25 cellular contexts compared by ENCODE assay signal in genomic region chr18:49651033-49651432, GRCh38.
A peak's percentile ranks its signal among the peaks of the same experiment; 100 is the strongest.
DNase-seq lines count a peak whose midpoint lies in the region; TF ChIP-seq lines count a peak whose summit lies in the region.
"Had no signal": no experiment of that assay in that cellular context is flagged by ENCODE, and none has a peak within 500 bp of the region (broad histone marks: within the 10 kb centered on the region; RNA-seq: fewer than 3 reads in every experiment).

No MANE protein-coding gene starts in this region.

- H3K9me3 ChIP-seq in liver (ENCODE audit: control insufficient read depth in 4 of 4, low read length in 3 of 4) = no peaks in the 10 kb centered on the region
- no peaks in the 10 kb centered on the region for H3K9me3 ChIP-seq in neuronal stem cell (replicated peaks in 1 of 2; ENCODE audit: control insufficient read depth in 2 of 2, insufficient read depth in 1 of 2, low read depth in 1 of 2, low read length in 2 of 2)
- H3K9me3 ChIP-seq in stomach = no peaks in the 10 kb centered on the region
- H3K9me3 ChIP-seq in testis = no peaks in the 10 kb centered on the region
- H3K9me3 ChIP-seq: BE2C, MG63, SJSA1 had no signal

- H3K4me3 ChIP-seq in liver (ENCODE audit: low read depth in 1 of 3, low read length in 3 of 3) (peak overlapping the region; percentile 60 to 77 (median 61)), neuronal stem cell (ENCODE audit: low read length in 2 of 2) (no peak overlapping the region), stomach (no peak overlapping the region), testis (no peak overlapping the region)
- H3K4me3 ChIP-seq: GM12878, GM23248, MG63, SJSA1 had no signal

- H4K91ac ChIP-seq in neuronal stem cell (ENCODE audit: low read depth, low read length, poor library complexity) = peak overlapping the region; percentile 11

- H3K27me3 ChIP-seq in liver (ENCODE audit: control insufficient read depth in 4 of 4, insufficient read depth in 4 of 4, low read length in 3 of 4) = no peaks in the 10 kb centered on the region
- H3K27me3 ChIP-seq in neuronal stem cell (ENCODE audit: control insufficient read depth in 3 of 3, insufficient read depth in 3 of 3, low read depth in 1 of 3, low read length in 3 of 3) = no peaks in the 10 kb centered on the region
- no peaks in the 10 kb centered on the region for H3K27me3 ChIP-seq in stomach
- H3K27me3 ChIP-seq in testis = no peaks in the 10 kb centered on the region
- H3K27me3 ChIP-seq: BE2C, MG63, SJSA1 had no signal

- peak; percentile 33 to 66 for TF ChIP-seq RAD21 in liver (IDR thresholded peaks at IDR 0.05)

- H3K36me3 ChIP-seq in liver (ENCODE audit: control insufficient read depth in 4 of 4, insufficient read depth in 3 of 4, low read depth in 1 of 4, low read length in 3 of 4) = no peaks in the 10 kb centered on the region
- H3K36me3 ChIP-seq in neuronal stem cell (replicated peaks in 1 of 2; ENCODE audit: control insufficient read depth in 2 of 2, insufficient read depth in 2 of 2, low read length in 2 of 2) = no peaks in the 10 kb centered on the region
- no peaks in the 10 kb centered on the region for H3K36me3 ChIP-seq in stomach
- no peaks in the 10 kb centered on the region for H3K36me3 ChIP-seq in testis (ENCODE audit: low read depth, missing control alignments)
- H3K36me3 ChIP-seq: BE2C, MG63, SJSA1 had no signal

- no peak overlapping the region for H2BK15ac ChIP-seq in neuronal stem cell (ENCODE audit: low read length)

- no peak for TF ChIP-seq EP300 in stomach (IDR thresholded peaks at IDR 0.05)

- no peak overlapping the region for H3K4me2 ChIP-seq in neuronal stem cell (ENCODE audit: insufficient read depth, low read length, poor library complexity, severe bottlenecking)

- H2BK120ac ChIP-seq in neuronal stem cell (ENCODE audit: low read depth, low read length) = no peak overlapping the region

- H2BK5ac ChIP-seq in neuronal stem cell (ENCODE audit: low read length) = no peak overlapping the region

- H3K79me1 ChIP-seq in neuronal stem cell (ENCODE audit: low read depth, low read length) = no peaks in the 10 kb centered on the region

- no peak overlapping the region for H2AK5ac ChIP-seq in neuronal stem cell (ENCODE audit: low read depth, low read length)

- no peak for DNase-seq in neuronal stem cell (ENCODE audit: low spot score)
- DNase-seq in stomach = peak; percentile 11
- DNase-seq in NK-92 treated with Interleukin-12 subunit alpha and Interleukin-12 subunit beta, amount 100 ng/mL, for 24 hours (lab: John Stamatoyannopoulos, UW) = no peak
- no peak for DNase-seq in stimulated activated CD4-positive, alpha-beta T cell treated with anti-CD3 and anti-CD28 coated beads, Interleukin-2, amount 100 ng/mL, for 24 hours
- no peak for DNase-seq in testis
- DNase-seq in T-helper 1 cell = no peak
- DNase-seq: BE2C; CD8-positive, alpha-beta memory T cell; DMS 273 treated with DMSO at 0.1 percent for 48 hours; DMS79; GDM1; H7; KBM-7; NCI-H1105 treated with DMSO at 0.1 percent for 48 hours; NCI-H146; NCI-H2029; NCI-H524 treated with DMSO at 0.1 percent for 48 hours; NCI-H774; Right ventricle myocardium superior; RPMI8226 had no signal

- H3K27ac ChIP-seq in liver (ENCODE audit: low read depth in 1 of 2, low read length in 2 of 2) (peak overlapping the region; percentile 89 to 94), neuronal stem cell (replicated peaks; ENCODE audit: low read length) (no peak overlapping the region), stomach (no peak overlapping the region), testis (no peak overlapping the region)
- H3K27ac ChIP-seq: GM23248, SJSA1 had no signal

- no peak for TF ChIP-seq POLR2A in stomach (IDR thresholded peaks at IDR 0.05)
- no peak for TF ChIP-seq POLR2A in testis (IDR thresholded peaks at IDR 0.05)

- H2BK12ac ChIP-seq in neuronal stem cell (ENCODE audit: low read length) = no peak overlapping the region

- H3K23ac ChIP-seq in neuronal stem cell (ENCODE audit: low read depth, low read length, poor library complexity) = no peak overlapping the region

- intact Hi-C loops in stomach (cut with DNase I; ENCODE audit: low total_unique reads) (no loop called here), testis (cut with DNase I; ENCODE audit: low total_unique reads) (no loop called here)

- peak overlapping the region; percentile 6 for H3K18ac ChIP-seq in neuronal stem cell (ENCODE audit: low read length)

- H3K14ac ChIP-seq in neuronal stem cell (ENCODE audit: low read length) = no peak overlapping the region

- no peak overlapping the region for H2AFZ ChIP-seq in neuronal stem cell (ENCODE audit: low read length)
- H2AFZ ChIP-seq: GM23248 had no signal

- WGBS in liver = 37% methylated on average over 6 of the region's 6 CpGs
- no CpG with 5 or more reads among the region's 6 CpGs for WGBS in neuronal stem cell (ENCODE audit: extremely low coverage in 2 of 2, insufficient read length in 2 of 2, insufficient replicate concordance in 1 of 2), 2 donors
- 70 to 78% (median 73%) methylated on average over 3 to 6 of the region's 6 CpGs for WGBS in stomach, 5 donors
- WGBS in testis, 2 donors = 65 to 74% methylated on average over 6 of the region's 6 CpGs

- H3K9ac ChIP-seq in liver (ENCODE audit: low read depth in 1 of 2, low read length in 2 of 2) = peak overlapping the region; percentile 36 to 56
- H3K9ac ChIP-seq in neuronal stem cell (ENCODE audit: low read depth, low read length, poor library complexity) = no peak overlapping the region
- H3K9ac ChIP-seq: GM23248 had no signal

- peaks cover 3 to 50% (median 21%) of the 10 kb centered on the region in 4 donors for H3K4me1 ChIP-seq in liver (ENCODE audit: control insufficient read depth in 4 of 4, insufficient read depth in 4 of 4, low read length in 3 of 4)
- H3K4me1 ChIP-seq in neuronal stem cell (ENCODE audit: control insufficient read depth in 2 of 2, insufficient read depth in 1 of 2, low read depth in 1 of 2, low read length in 2 of 2) = peaks cover 1 to 8% of the 10 kb centered on the region in 2 donors
- H3K4me1 ChIP-seq in stomach = peaks cover 0 to 33% (median 13%) of the 10 kb centered on the region in 4 donors
- peaks cover 17% of the 10 kb centered on the region for H3K4me1 ChIP-seq in testis
- H3K4me1 ChIP-seq: BE2C had no signal

- no peak overlapping the region for H3K4ac ChIP-seq in neuronal stem cell (ENCODE audit: low read length)

- H4K8ac ChIP-seq in neuronal stem cell (ENCODE audit: low read depth, low read length) = no peak overlapping the region

- TF ChIP-seq CTCF in liver (IDR thresholded peaks at IDR 0.05; ENCODE audit: low read depth, low read length, missing input control) = no peak
- TF ChIP-seq CTCF in stomach (IDR thresholded peaks at IDR 0.05) = no peak
- TF ChIP-seq CTCF in testis (IDR thresholded peaks at IDR 0.05) = no peak

TF ChIP-seq in liver, 16 proteins besides CTCF, POLR2A, EP300 and RAD21 (continues in another document):
- TF ChIP-seq HNF4A (conservative IDR thresholded peaks at IDR 0.05) = peak; percentile 65 to 83
- TF ChIP-seq EGR1 (IDR thresholded peaks at IDR 0.05; ENCODE audit: low read depth in 2 of 2) = peak in 1 of 2 donors; percentile 65
- no peak for TF ChIP-seq ATF3 (IDR thresholded peaks at IDR 0.05)
- TF ChIP-seq YY1 (IDR thresholded peaks at IDR 0.05) = peak; percentile 60
- TF ChIP-seq REST (IDR thresholded peaks at IDR 0.05) = peak; percentile 40
- no peak for TF ChIP-seq FOXA1 (IDR thresholded peaks at IDR 0.05)
- TF ChIP-seq TAF1 (conservative IDR thresholded peaks at IDR 0.05) = peak; percentile 63
- TF ChIP-seq ZBTB33 (IDR thresholded peaks at IDR 0.05) = peak; percentile 32

Comparison
In these comparisons a context has a peak if more than half of its experiments do, and no peak if none do; other contexts are left out.
1. H3K27ac ChIP-seq: peak in liver (2 of 2); none in neuronal stem cell (single experiment), stomach (0 of 5) and testis (0 of 2).
2. H3K4me3 ChIP-seq: peak in liver (3 of 3); none in neuronal stem cell (0 of 2), stomach (0 of 4) and testis (0 of 2).